In the genomic region with DNA sequence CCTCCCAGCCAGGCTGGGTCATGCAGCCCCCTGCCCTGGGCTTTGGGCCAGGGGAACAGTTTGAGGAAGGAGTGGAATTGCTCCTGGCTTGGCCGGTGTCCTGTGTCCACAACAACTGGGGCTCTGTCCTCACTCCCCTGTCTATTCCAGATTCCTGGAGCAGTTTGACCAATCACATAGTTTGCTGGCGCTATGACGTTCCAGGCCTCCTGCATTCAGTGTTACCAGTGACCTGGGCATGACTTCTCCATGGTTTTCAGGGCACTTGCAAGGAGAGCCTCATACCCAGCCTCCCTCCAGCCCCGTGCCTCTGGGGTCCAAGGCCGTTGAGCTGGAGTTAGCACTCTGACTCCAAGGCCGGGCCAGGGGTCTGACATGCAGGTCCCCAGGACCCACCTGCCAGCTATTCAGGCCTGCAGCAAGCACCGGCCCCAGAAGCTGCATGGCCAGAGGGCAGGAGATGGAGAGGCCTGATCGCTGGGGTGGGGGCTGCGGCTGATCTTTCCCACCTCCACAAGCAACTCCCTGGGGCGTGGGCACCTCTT, we compare ENCODE assay signal across 30 cellular contexts.
"Had no signal": no experiment of that assay in that cellular context is flagged by ENCODE, and none has a peak within 500 bp of the region (broad histone marks: within the 10 kb centered on the region; RNA-seq: fewer than 3 reads in every experiment).

No MANE protein-coding gene starts in this region.

- H3K27ac Mint-ChIP-seq: activated CD4-positive, alpha-beta T cell treated with anti-CD3 and anti-CD28 coated beads for 36 hours; activated CD4-positive, alpha-beta T cell treated with anti-CD3 and anti-CD28 coated beads, Interleukin-2, amount 10 ng/mL, durations not matched to agents 7 days and 5 days; activated CD8-positive, alpha-beta T cell treated with anti-CD3 and anti-CD28 coated beads, Interleukin-2, amount 10 ng/mL, durations not matched to agents 7 days and 5 days; activated naive CD4-positive, alpha-beta T cell treated with anti-CD3 and anti-CD28 coated beads, Interleukin-2, amount 10 ng/mL, durations not matched to agents 7 days and 5 days; activated naive CD8-positive, alpha-beta T cell; activated naive CD8-positive, alpha-beta T cell treated with anti-CD3 and anti-CD28 coated beads, Interleukin-2, amount 50 U/mL, for 24 hours; WTC11 had no signal

- H3K4me1 Mint-ChIP-seq: activated CD4-positive, alpha-beta T cell treated with anti-CD3 and anti-CD28 coated beads for 36 hours; activated CD4-positive, alpha-beta T cell treated with anti-CD3 and anti-CD28 coated beads, Interleukin-2, amount 10 ng/mL, durations not matched to agents 7 days and 5 days; activated naive CD4-positive, alpha-beta T cell treated with anti-CD3 and anti-CD28 coated beads, Interleukin-2, amount 10 ng/mL, durations not matched to agents 7 days and 5 days; activated naive CD8-positive, alpha-beta T cell treated with anti-CD3 and anti-CD28 coated beads, Interleukin-2, amount 50 U/mL, for 24 hours had no signal

- H3K27ac ChIP-seq: Peyer's patch, SJCRH30, SK-N-MC had no signal

- H3K9me3 ChIP-seq: Peyer's patch, SJCRH30 had no signal

- H3K4me3 Mint-ChIP-seq: activated CD4-positive, alpha-beta T cell treated with anti-CD3 and anti-CD28 coated beads for 36 hours; activated CD4-positive, alpha-beta T cell treated with anti-CD3 and anti-CD28 coated beads, Interleukin-2, amount 10 ng/mL, durations not matched to agents 7 days and 5 days; activated CD8-positive, alpha-beta T cell treated with anti-CD3 and anti-CD28 coated beads, Interleukin-2, amount 10 ng/mL, durations not matched to agents 7 days and 5 days; activated naive CD4-positive, alpha-beta T cell treated with anti-CD3 and anti-CD28 coated beads, Interleukin-2, amount 10 ng/mL, durations not matched to agents 7 days and 5 days; activated naive CD8-positive, alpha-beta T cell; activated naive CD8-positive, alpha-beta T cell treated with anti-CD3 and anti-CD28 coated beads, Interleukin-2, amount 50 U/mL, for 24 hours; activated T-cell treated with anti-CD3 and anti-CD28 coated beads, Interleukin-2, amount 50 U/mL, for 4 hours; WTC11 had no signal

- H3K4me1 ChIP-seq: Peyer's patch had no signal

- H3K36me3 Mint-ChIP-seq: activated naive CD4-positive, alpha-beta T cell treated with anti-CD3 and anti-CD28 coated beads, Interleukin-2, amount 10 ng/mL, durations not matched to agents 7 days and 5 days; activated naive CD8-positive, alpha-beta T cell; WTC11 had no signal

- DNase-seq: activated CD4-positive, alpha-beta T cell treated with anti-CD3 and anti-CD28 coated beads for 36 hours; activated CD4-positive, alpha-beta T cell treated with anti-CD3 and anti-CD28 coated beads, Interleukin-2, amount 10 ng/mL, durations not matched to agents 7 days and 5 days; activated CD4-positive, alpha-beta T cell treated with anti-CD3 and anti-CD28 coated beads, Interleukin-2, amount 50 U/mL, for 48 hours; activated CD8-positive, alpha-beta T cell treated with anti-CD3 and anti-CD28 coated beads, Interleukin-2, amount 10 ng/mL, durations not matched to agents 7 days and 5 days; activated effector memory CD4-positive, alpha-beta T cell treated with Interleukin-2 at 50 U/mL for 16 hours; activated naive CD4-positive, alpha-beta T cell treated with anti-CD3 and anti-CD28 coated beads, Interleukin-2, amount 10 ng/mL, durations not matched to agents 7 days and 5 days; activated naive CD8-positive, alpha-beta T cell treated with anti-CD3 and anti-CD28 coated beads, Interleukin-2, amount 50 U/mL, for 24 hours; activated T-cell treated with anti-CD3 and anti-CD28 coated beads, Interleukin-2, amount 50 U/mL, for 4 hours; anterior cingulate cortex; cerebellar nuclear complex; Kasumi-1; KG1; MM.1S; MV-4-11; NCI-H1092; NCI-H1436 treated with DMSO at 0.1 percent for 48 hours; NCI-H1694 treated with DMSO at 0.1 percent for 48 hours; NCI-H2029; NCI-H345; NCI-H524 treated with DMSO at 0.1 percent for 48 hours; Peyer's patch; RPMI8226; SHP77; T1000 had no signal

- H3K27me3 Mint-ChIP-seq: activated CD4-positive, alpha-beta T cell treated with anti-CD3 and anti-CD28 coated beads for 36 hours; activated CD4-positive, alpha-beta T cell treated with anti-CD3 and anti-CD28 coated beads, Interleukin-2, amount 10 ng/mL, durations not matched to agents 7 days and 5 days; activated naive CD8-positive, alpha-beta T cell had no signal

- H3K4me3 ChIP-seq: Peyer's patch, SJCRH30, SK-N-MC had no signal

- H3K9me3 Mint-ChIP-seq: activated CD4-positive, alpha-beta T cell treated with anti-CD3 and anti-CD28 coated beads, Interleukin-2, amount 10 ng/mL, durations not matched to agents 7 days and 5 days; activated naive CD4-positive, alpha-beta T cell treated with anti-CD3 and anti-CD28 coated beads, Interleukin-2, amount 10 ng/mL, durations not matched to agents 7 days and 5 days; activated naive CD8-positive, alpha-beta T cell treated with anti-CD3 and anti-CD28 coated beads, Interleukin-2, amount 50 U/mL, for 24 hours; activated T-cell treated with anti-CD3 and anti-CD28 coated beads, Interleukin-2, amount 50 U/mL, for 4 hours; WTC11 had no signal

- H3K36me3 ChIP-seq: Peyer's patch, SJCRH30 had no signal

- ATAC-seq: activated CD4-positive, alpha-beta T cell treated with anti-CD3 and anti-CD28 coated beads for 36 hours; activated CD4-positive, CD25-positive, alpha-beta regulatory T cell treated with anti-CD3 and anti-CD28 coated beads, Interleukin-2, amount 50 U/mL, for 24 hours; activated CD8-positive, alpha-beta T cell treated with anti-CD3 and anti-CD28 coated beads, Interleukin-2, amount 10 ng/mL, durations not matched to agents 7 days and 5 days; activated naive CD8-positive, alpha-beta T cell treated with anti-CD3 and anti-CD28 coated beads, Interleukin-2, amount 50 U/mL, for 24 hours; activated T-cell treated with anti-CD3 and anti-CD28 coated beads, Interleukin-2, amount 50 U/mL, for 4 hours; PC-3 had no signal

- H3K27me3 ChIP-seq: Peyer's patch, SJCRH30 had no signal
